Comparison of ENCODE assay signal across 9 cellular contexts in the genomic region with DNA sequence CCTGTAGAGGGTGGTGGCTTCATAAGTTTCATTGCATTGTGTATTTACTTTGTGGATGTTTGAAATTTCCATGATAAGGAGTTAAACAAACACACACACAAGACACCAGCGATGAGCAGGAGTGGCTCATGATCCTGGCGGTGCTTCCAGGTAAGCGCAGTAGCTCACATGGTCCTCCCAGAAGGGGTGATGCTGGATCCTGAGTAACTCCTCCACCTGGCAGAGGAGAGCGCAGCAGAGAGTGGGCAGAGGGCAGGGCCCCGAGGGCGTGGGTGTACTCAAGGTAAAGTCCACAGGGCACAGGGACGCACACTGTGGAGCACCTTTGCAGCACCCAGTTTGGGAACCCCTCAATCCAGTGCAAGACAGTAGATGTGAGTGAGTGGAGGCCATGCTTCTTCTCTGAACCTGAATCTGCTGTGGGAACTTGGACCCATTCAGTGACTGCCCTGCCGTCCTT. TPM values are rescaled to one million over a fixed set of nuclear protein-coding genes. Genes with fewer than 3 reads are reported as not detected.
A peak's percentile ranks its signal among the peaks of the same experiment; 100 is the strongest.
DNase-seq lines count a peak whose midpoint lies in the region; ATAC-seq and TF ChIP-seq lines count a peak whose summit lies in the region.
"Had no signal": no experiment of that assay in that cellular context is flagged by ENCODE, and none has a peak within 500 bp of the region (broad histone marks: within the 10 kb centered on the region; RNA-seq: fewer than 3 reads in every experiment).

No MANE protein-coding gene starts in this region.

- no peak for TF ChIP-seq POLR2A in IMR-90 (IDR thresholded peaks at IDR 0.05; ENCODE audit: low read depth, low read length)

- WGBS in IMR-90 (ENCODE audit: extremely low coverage in 2 of 2, insufficient read length in 1 of 2), 2 experiments: 83% methylated on average over 1 of the region's 8 CpGs; no CpG with 5 or more reads in 1 of the 2 experiments

- ATAC-seq in IMR-90 (ENCODE audit: low read depth): no peak
- peak; percentile 5 to 40 for ATAC-seq in lower lobe of right lung
- ATAC-seq in HG02642 (IDR thresholded peaks at IDR 0.05; ENCODE audit: poor library complexity, unreplicated experiment): no peak
- no peak for ATAC-seq in HG03280 (IDR thresholded peaks at IDR 0.05; ENCODE audit: unreplicated experiment)

- TF ChIP-seq RAD21 in IMR-90 (IDR thresholded peaks at IDR 0.05; ENCODE audit: low read length): no peak

- H2BK120ac ChIP-seq in IMR-90 (ENCODE audit: low read depth, low read length): 0 out of 2 replicates have a peak overlapping the region, but pooled peaks have one; percentile 35

- intact Hi-C loops in IMR-90 (cut with micrococcal nuclease): loop anchor here (2.0 kb wide), 1 partner anchor 68 kb away; no protein-coding TSS in a partner anchor
- intact Hi-C loops in lower lobe of right lung (cut with DNase I): no loop called here
- intact Hi-C loops in activated T-helper 1 cell treated with anti-CD3 and anti-CD28 coated beads, Interleukin-12 subunit alpha, Interleukin-12 subunit beta, Interleukin-2, Interleukin-4 antibody, amounts not matched to agents 30 ng/mL and 10 ng/mL and 1 ng/mL, durations not matched to agents 14 hours and 24 hours and 36 hours (cut with micrococcal nuclease): no loop called here

- dilution Hi-C loops in IMR-90 (cut with HindIII; ENCODE audit: low sequenced_read_pairs, unreplicated experiment): no loop called here

- H2AK9ac ChIP-seq in IMR-90 (replicated peaks; ENCODE audit: low read depth, low read length, poor library complexity): no peak overlapping the region

- H2AK5ac ChIP-seq in IMR-90 (ENCODE audit: low read depth, low read length): peak overlapping the region; percentile 18

- in situ Hi-C loops in IMR-90 (cut with MboI; ENCODE audit: low sequenced_read_pairs): loop anchor here (5.0 kb wide), 1 partner anchor 61 kb away; no protein-coding TSS in a partner anchor

- 0 out of 2 replicates have a peak overlapping the region, but pooled peaks have one; percentile 17 for H4K91ac ChIP-seq in IMR-90 (ENCODE audit: insufficient read depth, low read depth, low read length)

- H3K36me3 ChIP-seq in IMR-90 (ENCODE audit: control insufficient read depth, insufficient read depth, low read length) (no peaks in the 10 kb centered on the region), lower lobe of right lung (no peaks in the 10 kb centered on the region)

- H2BK5ac ChIP-seq in IMR-90 (ENCODE audit: low read depth, low read length, poor library complexity, severe bottlenecking): peak overlapping the region; percentile 6

- H3K18ac ChIP-seq in IMR-90 (ENCODE audit: low read depth, low read length): peak overlapping the region; percentile 12; the same call in 1 of the 2 replicates

- peak overlapping the region; percentile 10 to 52; a peak in 2 of 4 replicates for H4K8ac ChIP-seq in IMR-90 (ENCODE audit: low read depth in 2 of 2, low read length in 2 of 2)

- no peaks in the 10 kb centered on the region for H3K9me3 Mint-ChIP-seq in chondrocyte (ENCODE audit: low read depth)
- H3K9me3 Mint-ChIP-seq in activated T-helper 1 cell treated with anti-CD3 and anti-CD28 coated beads, Interleukin-12 subunit alpha, Interleukin-12 subunit beta, Interleukin-2, Interleukin-4 antibody, amounts not matched to agents 30 ng/mL and 10 ng/mL and 1 ng/mL, durations not matched to agents 14 hours and 24 hours and 36 hours: no peaks in the 10 kb centered on the region

- H3K14ac ChIP-seq in IMR-90 (replicated peaks; ENCODE audit: low read depth, low read length): no peak overlapping the region; the same call in 1 of the 2 replicates

- no peaks in the 10 kb centered on the region for H3K27me3 Mint-ChIP-seq in chondrocyte (ENCODE audit: low read depth)
- H3K27me3 Mint-ChIP-seq in activated T-helper 1 cell treated with anti-CD3 and anti-CD28 coated beads, Interleukin-12 subunit alpha, Interleukin-12 subunit beta, Interleukin-2, Interleukin-4 antibody, amounts not matched to agents 30 ng/mL and 10 ng/mL and 1 ng/mL, durations not matched to agents 14 hours and 24 hours and 36 hours (ENCODE audit: insufficient read depth): peaks cover 5% of the 10 kb centered on the region

- no TSS peak for BruUV-seq in IMR-90 (replicated peaks; lab: Mats Ljungman, UMichigan)

- H3K9me1 ChIP-seq in IMR-90 (ENCODE audit: insufficient read depth, low read length): peaks cover 16% of the 10 kb centered on the region

- H3K9me3 ChIP-seq in IMR-90 (ENCODE audit: control insufficient read depth, insufficient read depth, low read length) (no peaks in the 10 kb centered on the region), lower lobe of right lung (no peaks in the 10 kb centered on the region)

- H3K4ac ChIP-seq in IMR-90 (ENCODE audit: low read depth, low read length): peak overlapping the region; percentile 19; the same call in 1 of the 2 replicates

- H3K9ac ChIP-seq in IMR-90 (ENCODE audit: low read depth, low read length): no peak overlapping the region

- H3K23ac ChIP-seq in IMR-90 (ENCODE audit: low read depth, low read length): peak overlapping the region; percentile 45

- H3K27ac Mint-ChIP-seq in chondrocyte (ENCODE audit: unreplicated experiment): peak overlapping the region; percentile 95
- no peak overlapping the region for H3K27ac Mint-ChIP-seq in activated T-helper 1 cell treated with anti-CD3 and anti-CD28 coated beads, Interleukin-12 subunit alpha, Interleukin-12 subunit beta, Interleukin-2, Interleukin-4 antibody, amounts not matched to agents 30 ng/mL and 10 ng/mL and 1 ng/mL, durations not matched to agents 14 hours and 24 hours and 36 hours

- no peak overlapping the region for H3K4me3 Mint-ChIP-seq in chondrocyte (ENCODE audit: unreplicated experiment)
- no peak overlapping the region for H3K4me3 Mint-ChIP-seq in activated T-helper 1 cell treated with anti-CD3 and anti-CD28 coated beads, Interleukin-12 subunit alpha, Interleukin-12 subunit beta, Interleukin-2, Interleukin-4 antibody, amounts not matched to agents 30 ng/mL and 10 ng/mL and 1 ng/mL, durations not matched to agents 14 hours and 24 hours and 36 hours

- peak overlapping the region; percentile 5; the same call in 1 of the 2 replicates for H2BK20ac ChIP-seq in IMR-90 (ENCODE audit: low read depth, low read length)

- H4K20me1 ChIP-seq in IMR-90 (ENCODE audit: insufficient read depth, low read length): no peaks in the 10 kb centered on the region

- DNase-seq in IMR-90: no peak
- peak; percentile 47 for DNase-seq in chondrocyte (ENCODE audit: low spot score)
- DNase-seq in lower lobe of right lung: no peak
- no peak for DNase-seq in activated T-helper 1 cell treated with anti-CD3 and anti-CD28 coated beads, Interleukin-12 subunit alpha, Interleukin-12 subunit beta, Interleukin-2, Interleukin-4 antibody, amounts not matched to agents 30 ng/mL and 10 ng/mL and 1 ng/mL, durations not matched to agents 14 hours and 24 hours and 36 hours (ENCODE audit: low spot score)
- no peak for DNase-seq in NCI-H1105 treated with DMSO at 0.1 percent for 48 hours (lab: John Stamatoyannopoulos, UW)
- DNase-seq: activated CD4-positive, alpha-beta T cell treated with anti-CD3 and anti-CD28 coated beads for 4 hours had no signal

- H2BK15ac ChIP-seq in IMR-90 (ENCODE audit: low read depth, low read length): peak overlapping the region; percentile 20; the same call in 1 of the 3 replicates

- H4K5ac ChIP-seq in IMR-90 (ENCODE audit: low read depth, low read length): 0 out of 2 replicates have a peak overlapping the region, but pooled peaks have one; percentile 36

- H3K4me2 ChIP-seq in IMR-90 (ENCODE audit: low read depth, low read length): no peak overlapping the region

- no peaks in the 10 kb centered on the region for H3K36me3 Mint-ChIP-seq in chondrocyte (ENCODE audit: low read depth)
- no peaks in the 10 kb centered on the region for H3K36me3 Mint-ChIP-seq in activated T-helper 1 cell treated with anti-CD3 and anti-CD28 coated beads, Interleukin-12 subunit alpha, Interleukin-12 subunit beta, Interleukin-2, Interleukin-4 antibody, amounts not matched to agents 30 ng/mL and 10 ng/mL and 1 ng/mL, durations not matched to agents 14 hours and 24 hours and 36 hours (ENCODE audit: low read depth)

- H3K79me1 ChIP-seq in IMR-90 (ENCODE audit: low read depth in 1 of 2, low read length in 2 of 2): peaks cover 0 to 16% of the 10 kb centered on the region in 2 experiments; a peak in 1 of 4 replicates

- H3K27me3 ChIP-seq in IMR-90 (ENCODE audit: control insufficient read depth, insufficient read depth, low read length): no peaks in the 10 kb centered on the region
- H3K27me3 ChIP-seq in lower lobe of right lung (ENCODE audit: low read depth): no peaks in the 10 kb centered on the region

- no peak overlapping the region for H3K27ac ChIP-seq in IMR-90 (ENCODE audit: insufficient read depth, low read length)
- H3K27ac ChIP-seq in lower lobe of right lung: peak overlapping the region; percentile 94
- H3K27ac ChIP-seq in temporal lobe (ENCODE audit: low read depth, low read length): peak overlapping the region; percentile 75

- peak overlapping the region; percentile 33 for H2AFZ ChIP-seq in IMR-90 (replicated peaks; ENCODE audit: low read length, poor library complexity)

- peaks cover 13% of the 10 kb centered on the region for H3K4me1 ChIP-seq in IMR-90 (ENCODE audit: control insufficient read depth, insufficient read depth, low read length)
- H3K4me1 ChIP-seq in lower lobe of right lung: peaks cover 56% of the 10 kb centered on the region

- TF ChIP-seq CTCF in IMR-90 (conservative IDR thresholded peaks at IDR 0.05; ENCODE audit: low read depth, low read length): no peak
- TF ChIP-seq CTCF in chondrocyte (IDR thresholded peaks at IDR 0.05): no peak
- TF ChIP-seq CTCF in lower lobe of right lung (IDR thresholded peaks at IDR 0.05): no peak

- no peak overlapping the region for H3K56ac ChIP-seq in IMR-90 (ENCODE audit: extremely low read depth, insufficient read depth, low read length)

- POLR2A ChIA-PET in IMR-90 (lab: Charles Lee; ENCODE audit: unreplicated experiment): no interaction called here

- peaks cover 36% of the 10 kb centered on the region for H3K4me1 Mint-ChIP-seq in chondrocyte (ENCODE audit: low read depth)
- peaks cover 13% of the 10 kb centered on the region for H3K4me1 Mint-ChIP-seq in activated T-helper 1 cell treated with anti-CD3 and anti-CD28 coated beads, Interleukin-12 subunit alpha, Interleukin-12 subunit beta, Interleukin-2, Interleukin-4 antibody, amounts not matched to agents 30 ng/mL and 10 ng/mL and 1 ng/mL, durations not matched to agents 14 hours and 24 hours and 36 hours (ENCODE audit: low read depth)

- CTCF ChIA-PET in IMR-90 (lab: Yijun Ruan, JAX): no interaction called here

- no peak overlapping the region for H3K4me3 ChIP-seq in IMR-90 (ENCODE audit: insufficient read depth, low read depth, low read length)
- H3K4me3 ChIP-seq in lower lobe of right lung: no peak overlapping the region

RNA-seq across cellular contexts. Expression of gene RFX2, which starts 54.0 kb away (rescaled TPM):
- 2.2 and 2.5 TPM in 2 replicates for total RNA-seq in IMR-90 (2012; rRNA removed)
- 4.9 and 5.6 TPM in 2 replicates for polyA plus RNA-seq in IMR-90 (2012; rRNA removed)
- polyA plus RNA-seq in IMR-90 (2012; cell fraction: cytosol; rRNA removed): 3.9 and 6.2 TPM in 2 replicates
- polyA plus RNA-seq in IMR-90 (2012; cell fraction: nucleus; rRNA removed; ENCODE audit: low replicate concordance): 7.6 and 16.1 TPM in 2 replicates
- 5.6 to 9.9 TPM (median 6.5 TPM) in 3 replicates for total RNA-seq in chondrocyte
- total RNA-seq in lower lobe of right lung: 20.9 TPM
- total RNA-seq in temporal lobe: 3.7 TPM
- 9.2 and 10.2 TPM in 2 replicates for total RNA-seq in activated T-helper 1 cell treated with anti-CD3 and anti-CD28 coated beads, Interleukin-12 subunit alpha, Interleukin-12 subunit beta, Interleukin-2, Interleukin-4 antibody, amounts not matched to agents 30 ng/mL and 10 ng/mL and 1 ng/mL, durations not matched to agents 14 hours and 24 hours and 36 hours

Comparison
In these comparisons a context has a peak if more than half of its experiments do, and no peak if none do; other contexts are left out.
1. ATAC-seq: peak in lower lobe of right lung (2 of 2); none in IMR-90 (single experiment), HG02642 (single experiment) and HG03280 (single experiment).